In genomic region chr4:38325514-38325913, GRCh38 we compare ENCODE assay signal across 6 cellular contexts.
DNase-seq lines count a peak whose midpoint lies in the region; ATAC-seq, FAIRE-seq and TF ChIP-seq lines count a peak whose summit lies in the region.
"Not testable (repeated sequence)": the region's sequence is repeated elsewhere in the genome, so short reads cannot be mapped to it uniquely, and the experiment has no call there.

No MANE protein-coding gene starts in this region.

- peaks cover 16% of the 10 kb centered on the region for H3K4me1 ChIP-seq in CD4-positive, CD25-positive, alpha-beta regulatory T cell (ENCODE audit: control insufficient read depth, insufficient read depth, low read length, poor library complexity, severe bottlenecking)
- H3K4me1 ChIP-seq in CD8-positive, alpha-beta T cell (ENCODE audit: insufficient read depth, low read length): peaks cover 67% of the 10 kb centered on the region
- peaks cover 27% of the 10 kb centered on the region for H3K4me1 ChIP-seq in HepG2 (ENCODE audit: insufficient read depth, low read length)

- intact Hi-C loops in CD8-positive, alpha-beta T cell (cut with DNase I, micrococcal nuclease): loop anchor here in 1 of 2 experiments (10.0 kb wide), 1 partner anchor 59 kb away; no protein-coding TSS in a partner anchor
- intact Hi-C loops in HepG2 (cut with micrococcal nuclease; ENCODE audit: unreplicated experiment): not testable (repeated sequence)

- peak overlapping the region; percentile 2 to 44 (median 12) for H3K4me3 Mint-ChIP-seq in CD4-positive, CD25-positive, alpha-beta regulatory T cell
- peak overlapping the region; percentile 24 for H3K4me3 Mint-ChIP-seq in CD8-positive, alpha-beta T cell
- not testable (repeated sequence) for H3K4me3 Mint-ChIP-seq in WTC11; activated naive CD4-positive, alpha-beta T cell treated with anti-CD3 and anti-CD28 coated beads, Interleukin-2, amount 50 U/mL, for 24 hours; natural killer cell treated with Interleukin-12 subunit alpha and Interleukin-12 subunit beta and Interleukin-15 and Interleukin-18, amount 100 ng/mL, for 72 hours

- H3K4me1 Mint-ChIP-seq in CD4-positive, CD25-positive, alpha-beta regulatory T cell: peaks cover 0 to 74% (median 32%) of the 10 kb centered on the region in 4 donors
- H3K4me1 Mint-ChIP-seq in CD8-positive, alpha-beta T cell (ENCODE audit: low read depth): peaks cover 85% of the 10 kb centered on the region
- peaks cover 20% of the 10 kb centered on the region for H3K4me1 Mint-ChIP-seq in WTC11
- peaks cover 89% of the 10 kb centered on the region for H3K4me1 Mint-ChIP-seq in activated naive CD4-positive, alpha-beta T cell treated with anti-CD3 and anti-CD28 coated beads, Interleukin-2, amount 50 U/mL, for 24 hours
- H3K4me1 Mint-ChIP-seq in natural killer cell treated with Interleukin-12 subunit alpha and Interleukin-12 subunit beta and Interleukin-15 and Interleukin-18, amount 100 ng/mL, for 72 hours (ENCODE audit: low read depth in 2 of 2): peaks cover 50% of the 10 kb centered on the region in 2 donors

- not testable (repeated sequence) for TF ChIP-seq EP300 in HepG2 (IDR thresholded peaks at IDR 0.05; ENCODE audit: low read depth in 2 of 2, low read length in 2 of 2); HepG2 (CRISPR knock-in tag; IDR thresholded peaks at IDR 0.05; ENCODE audit: borderline replicate concordance)

- not testable (repeated sequence) for TF ChIP-seq CTCF in CD8-positive, alpha-beta T cell (IDR thresholded peaks at IDR 0.05); WTC11 (IDR thresholded peaks at IDR 0.05); HepG2 (CRISPR knock-in tag; IDR thresholded peaks at IDR 0.05)

- H3K4me3 ChIP-seq in CD4-positive, CD25-positive, alpha-beta regulatory T cell (ENCODE audit: low read depth, low read length); CD8-positive, alpha-beta T cell (ENCODE audit: low read depth, low read length); HepG2 (replicated peaks in 1 of 3; ENCODE audit: insufficient read depth in 1 of 3, low read depth in 2 of 3, low read length in 3 of 3): not testable (repeated sequence)

- H3K9me3 Mint-ChIP-seq in CD4-positive, CD25-positive, alpha-beta regulatory T cell; CD8-positive, alpha-beta T cell; activated naive CD4-positive, alpha-beta T cell treated with anti-CD3 and anti-CD28 coated beads, Interleukin-2, amount 50 U/mL, for 24 hours; natural killer cell treated with Interleukin-12 subunit alpha and Interleukin-12 subunit beta and Interleukin-15 and Interleukin-18, amount 100 ng/mL, for 72 hours: not testable (repeated sequence)
- H3K9me3 Mint-ChIP-seq in WTC11: peaks cover 20% of the 10 kb centered on the region

- in situ Hi-C loops in HepG2 (cut with HindIII; ENCODE audit: extremely low pct_ligation_motif_present, low pct_unique_long_range_greater_than_20kb): not testable (repeated sequence)

- H3K4me2 ChIP-seq in HepG2 (ENCODE audit: low read depth, low read length): not testable (repeated sequence)

- not testable (repeated sequence) for H3K36me3 ChIP-seq in CD4-positive, CD25-positive, alpha-beta regulatory T cell (ENCODE audit: control insufficient read depth, insufficient read depth, low read length); CD8-positive, alpha-beta T cell (ENCODE audit: insufficient read depth, low read length); HepG2 (replicated peaks in 1 of 2; ENCODE audit: control insufficient read depth in 1 of 2, insufficient read depth in 2 of 2, low read length in 2 of 2)

- peak overlapping the region; percentile 60 to 87 (median 87) for H3K27ac Mint-ChIP-seq in CD4-positive, CD25-positive, alpha-beta regulatory T cell
- peak overlapping the region; percentile 56 for H3K27ac Mint-ChIP-seq in CD8-positive, alpha-beta T cell
- not testable (repeated sequence) for H3K27ac Mint-ChIP-seq in WTC11
- peak overlapping the region; percentile 79 for H3K27ac Mint-ChIP-seq in activated naive CD4-positive, alpha-beta T cell treated with anti-CD3 and anti-CD28 coated beads, Interleukin-2, amount 50 U/mL, for 24 hours
- peak overlapping the region; percentile 8 to 70 for H3K27ac Mint-ChIP-seq in natural killer cell treated with Interleukin-12 subunit alpha and Interleukin-12 subunit beta and Interleukin-15 and Interleukin-18, amount 100 ng/mL, for 72 hours

- not testable (repeated sequence) for H3K79me2 ChIP-seq in HepG2 (ENCODE audit: insufficient read depth, low read length)

- WGBS in HepG2 (ENCODE audit: low lambda C conversion rate): 89% methylated on average over 3 of the region's 3 CpGs

- not testable (repeated sequence) for H3K36me3 Mint-ChIP-seq in CD4-positive, CD25-positive, alpha-beta regulatory T cell; CD8-positive, alpha-beta T cell; WTC11; activated naive CD4-positive, alpha-beta T cell treated with anti-CD3 and anti-CD28 coated beads, Interleukin-2, amount 50 U/mL, for 24 hours
- H3K36me3 Mint-ChIP-seq in natural killer cell treated with Interleukin-12 subunit alpha and Interleukin-12 subunit beta and Interleukin-15 and Interleukin-18, amount 100 ng/mL, for 72 hours: peaks cover 27% of the 10 kb centered on the region

- BruUV-seq in HepG2 (replicated peaks; lab: Mats Ljungman, UMichigan): not testable (repeated sequence)

- CTCF ChIA-PET in CD8-positive, alpha-beta T cell (lab: Charles Lee): interaction anchor here (1.6 to 5.4 kb wide), 3 partner anchors 145 to 405 kb away, joined by 4 to 23 read pairs (median 11); no protein-coding TSS in a partner anchor
- CTCF ChIA-PET in WTC11 (lab: Charles Lee); HepG2 (lab: Yijun Ruan, JAX; ENCODE audit: low intra/inter-chr PET ratio, low total read pairs): not testable (repeated sequence)

- H3K9ac ChIP-seq in HepG2 (ENCODE audit: insufficient read depth, low read depth, low read length): not testable (repeated sequence)

- not testable (repeated sequence) for DNase-seq in CD4-positive, CD25-positive, alpha-beta regulatory T cell; CD8-positive, alpha-beta T cell; WTC11 (ENCODE audit: low spot score); HepG2 (ENCODE audit: low spot score); natural killer cell treated with Interleukin-12 subunit alpha and Interleukin-12 subunit beta and Interleukin-15 and Interleukin-18, amount 100 ng/mL, for 72 hours (ENCODE audit: low spot score)

- not testable (repeated sequence) for H3K27me3 Mint-ChIP-seq in CD4-positive, CD25-positive, alpha-beta regulatory T cell; CD8-positive, alpha-beta T cell (ENCODE audit: low read depth); WTC11 (ENCODE audit: low read depth); activated naive CD4-positive, alpha-beta T cell treated with anti-CD3 and anti-CD28 coated beads, Interleukin-2, amount 50 U/mL, for 24 hours; natural killer cell treated with Interleukin-12 subunit alpha and Interleukin-12 subunit beta and Interleukin-15 and Interleukin-18, amount 100 ng/mL, for 72 hours

- not testable (repeated sequence) for H3K27me3 ChIP-seq in CD4-positive, CD25-positive, alpha-beta regulatory T cell (ENCODE audit: control insufficient read depth, insufficient read depth, low read length); CD8-positive, alpha-beta T cell (ENCODE audit: insufficient read depth, low read length); HepG2 (ENCODE audit: control insufficient read depth in 1 of 2, insufficient read depth in 2 of 2, low read length in 2 of 2)

- not testable (repeated sequence) for H2AFZ ChIP-seq in HepG2 (ENCODE audit: low read length)

- not testable (repeated sequence) for TF ChIP-seq POLR2A in HepG2 (IDR thresholded peaks at IDR 0.05; ENCODE audit: insufficient read depth in 1 of 2, low read depth in 2 of 2, low read length in 2 of 2)

- ATAC-seq in CD4-positive, CD25-positive, alpha-beta regulatory T cell (ENCODE audit: low read depth in 2 of 2); CD8-positive, alpha-beta T cell; WTC11; HepG2; natural killer cell treated with Interleukin-12 subunit alpha and Interleukin-12 subunit beta and Interleukin-15 and Interleukin-18, amount 100 ng/mL, for 72 hours: not testable (repeated sequence)

- not testable (repeated sequence) for TF ChIP-seq RAD21 in HepG2 (CRISPR knock-in tag; IDR thresholded peaks at IDR 0.05)

- not testable (repeated sequence) for H3K27ac ChIP-seq in CD4-positive, CD25-positive, alpha-beta regulatory T cell (ENCODE audit: insufficient read depth, low read length, poor library complexity, severe bottlenecking); CD8-positive, alpha-beta T cell (ENCODE audit: low read depth, low read length); HepG2 (ENCODE audit: extremely low read length, insufficient read depth, low read length)

- FAIRE-seq in HepG2 (lab: Jason Lieb, UNC): not testable (repeated sequence)

- not testable (repeated sequence) for H3K9me3 ChIP-seq in CD4-positive, CD25-positive, alpha-beta regulatory T cell (ENCODE audit: control insufficient read depth in 2 of 2, low read length in 2 of 2); CD8-positive, alpha-beta T cell (ENCODE audit: low read length); HepG2 (ENCODE audit: low read length)

- POLR2A ChIA-PET in CD8-positive, alpha-beta T cell (lab: Charles Lee): interaction anchor here (1.5 kb wide), 1 partner anchor 15 kb away, joined by 4 read pairs; no protein-coding TSS in a partner anchor
- POLR2A ChIA-PET in WTC11 (lab: Charles Lee); HepG2 (lab: Yijun Ruan, JAX): not testable (repeated sequence)

- not testable (repeated sequence) for H4K20me1 ChIP-seq in HepG2 (ENCODE audit: insufficient read depth, low read length)

TF ChIP-seq in WTC11, 78 proteins besides CTCF, POLR2A, EP300 and RAD21:
- 0 out of 2 replicates have a peak, but pooled peaks have one; percentile 34 for TF ChIP-seq NFYB (CRISPR knock-in tag; conservative IDR thresholded peaks at IDR 0.05; ENCODE audit: low read depth)

TF ChIP-seq in HepG2, 621 proteins besides CTCF, POLR2A, EP300 and RAD21:
- TF ChIP-seq MAFK (conservative IDR thresholded peaks at IDR 0.05 in 1 of 2, IDR thresholded peaks at IDR 0.05 in 1 of 2; ENCODE audit: low read length in 2 of 2): 0 out of 4 replicates have a peak, but pooled peaks of 1 of the 2 experiments have one; percentile 2
- TF ChIP-seq NFYB (CRISPR knock-in tag; IDR thresholded peaks at IDR 0.05): 0 out of 2 replicates have a peak, but pooled peaks have one; percentile 20
